In genomic region chr4:173490817-173491518, GRCh38 we compare ENCODE assay signal across 12 cellular contexts. TPM values are rescaled to one million over a fixed set of nuclear protein-coding genes. Genes with fewer than 3 reads are reported as not detected.
DNase-seq lines count a peak whose midpoint lies in the region; ATAC-seq and TF ChIP-seq lines count a peak whose summit lies in the region.
"Had no signal": no experiment of that assay in that cellular context is flagged by ENCODE, and none has a peak within 500 bp of the region (broad histone marks: within the 10 kb centered on the region; RNA-seq: fewer than 3 reads in every experiment).

No MANE protein-coding gene starts in this region.

- CTCF ChIA-PET in GM10248 (lab: Yijun Ruan, JAX) = interaction anchor here (0.9 to 3.7 kb wide), 4 partner anchors 8 to 70 kb away, joined by 3 to 68 read pairs (median 3); no protein-coding TSS in a partner anchor

- intact Hi-C loops in activated T-helper 1 cell treated with anti-CD3 and anti-CD28 coated beads, Interleukin-12 subunit alpha, Interleukin-12 subunit beta, Interleukin-2, Interleukin-4 antibody, amounts not matched to agents 30 ng/mL and 10 ng/mL and 1 ng/mL, durations not matched to agents 14 hours and 24 hours and 36 hours (cut with micrococcal nuclease) = loop anchor here (5.0 kb wide), 1 partner anchor 159 kb away; the partner anchor contains the start of gene HMGB2

- H3K79me1 ChIP-seq in neuronal stem cell (ENCODE audit: low read depth, low read length) = no peaks in the 10 kb centered on the region

- no peak overlapping the region for H2BK120ac ChIP-seq in neuronal stem cell (ENCODE audit: low read depth, low read length)

- POLR2A ChIA-PET in GM10248 (lab: Yijun Ruan, JAX) = no interaction called here

- H3K4me3 ChIP-seq in DND-41 (ENCODE audit: low read depth in 1 of 2, low read length in 2 of 2) (no peak overlapping the region), neuronal stem cell (ENCODE audit: low read length in 2 of 2) (no peak overlapping the region)

- H2AK5ac ChIP-seq in neuronal stem cell (ENCODE audit: low read depth, low read length) = no peak overlapping the region

- H3K9ac ChIP-seq in DND-41 (ENCODE audit: low read depth, low read length) (no peak overlapping the region), neuronal stem cell (ENCODE audit: low read depth, low read length, poor library complexity) (no peak overlapping the region)

- H3K79me2 ChIP-seq in DND-41 (ENCODE audit: insufficient read depth, low read length) = no peaks in the 10 kb centered on the region

- peaks cover 21% of the 10 kb centered on the region for H3K4me1 ChIP-seq in DND-41 (ENCODE audit: insufficient read depth, low read length)
- H3K4me1 ChIP-seq in neuronal stem cell (ENCODE audit: control insufficient read depth in 2 of 2, insufficient read depth in 1 of 2, low read depth in 1 of 2, low read length in 2 of 2) = no peaks in the 10 kb centered on the region

- no CpG with 5 or more reads among the region's 4 CpGs for WGBS in neuronal stem cell (ENCODE audit: extremely low coverage in 2 of 2, insufficient read length in 2 of 2, insufficient replicate concordance in 1 of 2), 2 donors

- H3K9me3 ChIP-seq in DND-41 (ENCODE audit: insufficient read depth, low read length, severe bottlenecking) (no peaks in the 10 kb centered on the region), neuronal stem cell (replicated peaks in 1 of 2; ENCODE audit: control insufficient read depth in 2 of 2, insufficient read depth in 1 of 2, low read depth in 1 of 2, low read length in 2 of 2) (no peaks in the 10 kb centered on the region)

- no peak overlapping the region for H3K4me3 Mint-ChIP-seq in activated T-helper 1 cell treated with anti-CD3 and anti-CD28 coated beads, Interleukin-12 subunit alpha, Interleukin-12 subunit beta, Interleukin-2, Interleukin-4 antibody, amounts not matched to agents 30 ng/mL and 10 ng/mL and 1 ng/mL, durations not matched to agents 14 hours and 24 hours and 36 hours
- H3K4me3 Mint-ChIP-seq: effector memory CD8-positive, alpha-beta T cell had no signal

- H2BK5ac ChIP-seq in neuronal stem cell (ENCODE audit: low read length) = no peak overlapping the region

- H3K27me3 ChIP-seq in DND-41 (ENCODE audit: insufficient read depth, low read length, poor library complexity) (no peaks in the 10 kb centered on the region), neuronal stem cell (ENCODE audit: control insufficient read depth in 3 of 3, insufficient read depth in 3 of 3, low read depth in 1 of 3, low read length in 3 of 3) (peaks cover 0 to 52% (median 10%) of the 10 kb centered on the region in 3 experiments)

- no peak overlapping the region for H3K23ac ChIP-seq in neuronal stem cell (ENCODE audit: low read depth, low read length, poor library complexity)

- H3K36me3 ChIP-seq in DND-41 (ENCODE audit: insufficient read depth, low read length) (no peaks in the 10 kb centered on the region), neuronal stem cell (replicated peaks in 1 of 2; ENCODE audit: control insufficient read depth in 2 of 2, insufficient read depth in 2 of 2, low read length in 2 of 2) (no peaks in the 10 kb centered on the region)

- H4K91ac ChIP-seq in neuronal stem cell (ENCODE audit: low read depth, low read length, poor library complexity) = no peak overlapping the region

- no peak overlapping the region for H3K18ac ChIP-seq in neuronal stem cell (ENCODE audit: low read length)

- H3K14ac ChIP-seq in neuronal stem cell (ENCODE audit: low read length) = no peak overlapping the region

- TF ChIP-seq CTCF in DND-41 (IDR thresholded peaks at IDR 0.05; ENCODE audit: borderline replicate concordance, extremely low read depth, low read length, poor library complexity, severe bottlenecking) (no peak), GM10248 (IDR thresholded peaks at IDR 0.05; ENCODE audit: control extremely low read depth, extremely low read depth, low read depth, missing control alignments) (no peak)

- H3K4me1 Mint-ChIP-seq in activated T-helper 1 cell treated with anti-CD3 and anti-CD28 coated beads, Interleukin-12 subunit alpha, Interleukin-12 subunit beta, Interleukin-2, Interleukin-4 antibody, amounts not matched to agents 30 ng/mL and 10 ng/mL and 1 ng/mL, durations not matched to agents 14 hours and 24 hours and 36 hours (ENCODE audit: low read depth) = peaks cover 33% of the 10 kb centered on the region

- ATAC-seq in DND-41 (ENCODE audit: insufficient read depth, low read depth) = peak; percentile 28; the same call in 1 of the 3 replicates
- ATAC-seq in HG03521 (IDR thresholded peaks at IDR 0.05; ENCODE audit: unreplicated experiment) = no peak
- ATAC-seq: effector memory CD8-positive, alpha-beta T cell had no signal

- H3K27ac ChIP-seq in DND-41 (ENCODE audit: low read length) (no peak overlapping the region; the same call in 1 of the 2 replicates), neuronal stem cell (replicated peaks; ENCODE audit: low read length) (no peak overlapping the region)

- DNase-seq in DND-41 (peak; percentile 38), NOMO-1 (lab: John Stamatoyannopoulos, UW; ENCODE audit: unreplicated experiment in 2 of 2) (peak; percentile 16 to 57), dermis blood vessel endothelial cell (peak; percentile 66), neuronal stem cell (ENCODE audit: low spot score) (no peak), GM10248 (ENCODE audit: extremely low spot score) (no peak), DMS114 treated with DMSO at 0.1 percent for 48 hours (lab: John Stamatoyannopoulos, UW; ENCODE audit: unreplicated experiment) (no peak)
- DNase-seq in activated T-helper 1 cell treated with anti-CD3 and anti-CD28 coated beads, Interleukin-12 subunit alpha, Interleukin-12 subunit beta, Interleukin-2, Interleukin-4 antibody, amounts not matched to agents 30 ng/mL and 10 ng/mL and 1 ng/mL, durations not matched to agents 14 hours and 24 hours and 36 hours (ENCODE audit: low spot score) = no peak
- DNase-seq: activated CD4-positive, alpha-beta T cell treated with anti-CD3 and anti-CD28 coated beads, Interleukin-2, amount 50 U/mL, for 1 hour; effector memory CD8-positive, alpha-beta T cell; NCI-H1092 treated with DMSO at 0.1 percent for 48 hours; stimulated activated naive CD4-positive, alpha-beta T cell treated with Interleukin-2 at 50 U/mL for 16 hours had no signal

- H3K4me2 ChIP-seq in DND-41 (ENCODE audit: insufficient read depth, low read length) (no peak overlapping the region), neuronal stem cell (ENCODE audit: insufficient read depth, low read length, poor library complexity, severe bottlenecking) (peak overlapping the region; percentile 32)

- no peaks in the 10 kb centered on the region for H4K20me1 ChIP-seq in DND-41 (ENCODE audit: insufficient read depth, low read length)

- peaks cover 11% of the 10 kb centered on the region for H3K27me3 Mint-ChIP-seq in activated T-helper 1 cell treated with anti-CD3 and anti-CD28 coated beads, Interleukin-12 subunit alpha, Interleukin-12 subunit beta, Interleukin-2, Interleukin-4 antibody, amounts not matched to agents 30 ng/mL and 10 ng/mL and 1 ng/mL, durations not matched to agents 14 hours and 24 hours and 36 hours (ENCODE audit: insufficient read depth)

- H3K4ac ChIP-seq in neuronal stem cell (ENCODE audit: low read length) = no peak overlapping the region

- no peaks in the 10 kb centered on the region for H3K36me3 Mint-ChIP-seq in activated T-helper 1 cell treated with anti-CD3 and anti-CD28 coated beads, Interleukin-12 subunit alpha, Interleukin-12 subunit beta, Interleukin-2, Interleukin-4 antibody, amounts not matched to agents 30 ng/mL and 10 ng/mL and 1 ng/mL, durations not matched to agents 14 hours and 24 hours and 36 hours (ENCODE audit: low read depth)

- no peak overlapping the region for H4K8ac ChIP-seq in neuronal stem cell (ENCODE audit: low read depth, low read length)

- no peak overlapping the region for H2BK15ac ChIP-seq in neuronal stem cell (ENCODE audit: low read length)

- no peak overlapping the region for H3K27ac Mint-ChIP-seq in activated T-helper 1 cell treated with anti-CD3 and anti-CD28 coated beads, Interleukin-12 subunit alpha, Interleukin-12 subunit beta, Interleukin-2, Interleukin-4 antibody, amounts not matched to agents 30 ng/mL and 10 ng/mL and 1 ng/mL, durations not matched to agents 14 hours and 24 hours and 36 hours
- H3K27ac Mint-ChIP-seq: effector memory CD8-positive, alpha-beta T cell had no signal

- no peak overlapping the region for H2BK12ac ChIP-seq in neuronal stem cell (ENCODE audit: low read length)

- H3K9me3 Mint-ChIP-seq in activated T-helper 1 cell treated with anti-CD3 and anti-CD28 coated beads, Interleukin-12 subunit alpha, Interleukin-12 subunit beta, Interleukin-2, Interleukin-4 antibody, amounts not matched to agents 30 ng/mL and 10 ng/mL and 1 ng/mL, durations not matched to agents 14 hours and 24 hours and 36 hours = no peaks in the 10 kb centered on the region
- H3K9me3 Mint-ChIP-seq: effector memory CD8-positive, alpha-beta T cell had no signal

- H2AFZ ChIP-seq in DND-41 (ENCODE audit: low read depth, low read length) = no peak overlapping the region
- H2AFZ ChIP-seq in neuronal stem cell (ENCODE audit: low read length) = no peak overlapping the region

RNA-seq across cellular contexts. Expression of gene HAND2, which starts 39.1 kb away (rescaled TPM):
- not detected in 2 replicates for total RNA-seq in dermis blood vessel endothelial cell
- polyA plus RNA-seq in neuronal stem cell (2013, experiment 1 of 2) = 0.06 TPM
- 0.12 TPM for polyA plus RNA-seq in neuronal stem cell (2013, experiment 2 of 2)
- total RNA-seq in activated T-helper 1 cell treated with anti-CD3 and anti-CD28 coated beads, Interleukin-12 subunit alpha, Interleukin-12 subunit beta, Interleukin-2, Interleukin-4 antibody, amounts not matched to agents 30 ng/mL and 10 ng/mL and 1 ng/mL, durations not matched to agents 14 hours and 24 hours and 36 hours = not detected in 2 replicates

Comparison
In these comparisons a context has a peak if more than half of its experiments do, and no peak if none do; other contexts are left out.
1. DNase-seq: peak in DND-41 (single experiment), NOMO-1 (2 of 2) and dermis blood vessel endothelial cell (single experiment); none in neuronal stem cell (single experiment), activated T-helper 1 cell treated with anti-CD3 and anti-CD28 coated beads, Interleukin-12 subunit alpha, Interleukin-12 subunit beta, Interleukin-2, Interleukin-4 antibody, amounts not matched to agents 30 ng/mL and 10 ng/mL and 1 ng/mL, durations not matched to agents 14 hours and 24 hours and 36 hours (single experiment), GM10248 (single experiment) and DMS114 treated with DMSO at 0.1 percent for 48 hours (single experiment).